1 cellular context compared by ENCODE assay signal in the genomic region with DNA sequence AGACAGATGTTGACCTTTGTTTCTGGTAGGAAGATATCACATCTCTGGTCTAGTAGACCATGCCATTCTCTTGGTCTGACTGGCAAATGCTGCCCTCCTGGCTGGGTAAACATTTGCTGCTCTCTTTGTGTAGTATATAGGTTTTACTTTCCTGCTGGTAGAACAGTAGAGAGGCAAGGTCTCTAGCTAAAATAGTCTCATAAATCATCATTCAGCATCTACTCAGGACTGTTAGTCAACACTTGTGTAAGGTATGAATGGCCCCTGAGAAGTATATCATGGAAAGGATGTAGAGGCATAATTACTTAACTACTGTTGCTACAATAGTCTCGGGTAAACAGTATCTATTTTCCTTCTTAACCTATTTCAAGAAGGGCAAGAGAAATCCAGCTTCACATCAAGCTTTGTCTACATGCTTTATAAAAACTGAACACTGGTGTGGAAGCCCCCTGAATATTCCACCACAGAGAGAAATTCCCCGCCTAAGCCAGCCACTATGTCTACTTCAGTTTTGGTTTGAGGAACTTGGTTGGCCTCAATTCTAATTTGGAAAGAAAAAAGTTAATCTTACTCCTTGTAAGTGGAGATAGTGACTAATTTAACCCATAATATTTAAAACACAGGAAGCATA.
A peak's percentile ranks its signal among the peaks of the same experiment; 100 is the strongest.
TF ChIP-seq lines count a peak whose summit lies in the region.

No MANE protein-coding gene starts in this region.

TF ChIP-seq in GM12878, 131 proteins besides CTCF, POLR2A, EP300 and RAD21 (continued from another document and continues in another):
- peak; percentile 37 for TF ChIP-seq CUX1 (IDR thresholded peaks at IDR 0.05; ENCODE audit: insufficient replicate concordance, low read depth, low read length)
- no peak for TF ChIP-seq STAT1 (conservative IDR thresholded peaks at IDR 0.05)
- no peak for TF ChIP-seq BRCA1 (IDR thresholded peaks at IDR 0.05; ENCODE audit: low read depth, low read length)
- TF ChIP-seq SREBF1 (IDR thresholded peaks at IDR 0.05; ENCODE audit: low read length): no peak
- no peak for TF ChIP-seq ZBTB40 (IDR thresholded peaks at IDR 0.05; ENCODE audit: borderline replicate concordance)
- TF ChIP-seq CHD2 (IDR thresholded peaks at IDR 0.05; ENCODE audit: borderline replicate concordance, low read depth, low read length): 0 out of 2 replicates have a peak, but pooled peaks have one; percentile 21
- TF ChIP-seq, protein P1, sequence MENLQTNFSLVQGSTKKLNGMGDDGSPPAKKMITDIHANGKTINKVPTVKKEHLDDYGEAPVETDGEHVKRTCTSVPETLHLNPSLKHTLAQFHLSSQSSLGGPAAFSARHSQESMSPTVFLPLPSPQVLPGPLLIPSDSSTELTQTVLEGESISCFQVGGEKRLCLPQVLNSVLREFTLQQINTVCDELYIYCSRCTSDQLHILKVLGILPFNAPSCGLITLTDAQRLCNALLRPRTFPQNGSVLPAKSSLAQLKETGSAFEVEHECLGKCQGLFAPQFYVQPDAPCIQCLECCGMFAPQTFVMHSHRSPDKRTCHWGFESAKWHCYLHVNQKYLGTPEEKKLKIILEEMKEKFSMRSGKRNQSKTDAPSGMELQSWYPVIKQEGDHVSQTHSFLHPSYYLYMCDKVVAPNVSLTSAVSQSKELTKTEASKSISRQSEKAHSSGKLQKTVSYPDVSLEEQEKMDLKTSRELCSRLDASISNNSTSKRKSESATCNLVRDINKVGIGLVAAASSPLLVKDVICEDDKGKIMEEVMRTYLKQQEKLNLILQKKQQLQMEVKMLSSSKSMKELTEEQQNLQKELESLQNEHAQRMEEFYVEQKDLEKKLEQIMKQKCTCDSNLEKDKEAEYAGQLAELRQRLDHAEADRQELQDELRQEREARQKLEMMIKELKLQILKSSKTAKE (IDR thresholded peaks at IDR 0.05; ENCODE audit: low read depth, poor library complexity, severe bottlenecking): peak; percentile 71
- no peak for TF ChIP-seq EZH2 (IDR thresholded peaks at IDR 0.05; ENCODE audit: borderline replicate concordance, control insufficient read depth, low read depth, low read length)
- peak; percentile 93; the same call in 1 of the 2 replicates for TF ChIP-seq FOXM1 (IDR thresholded peaks at IDR 0.05; ENCODE audit: low read depth, low read length)
- TF ChIP-seq RFX5 (IDR thresholded peaks at IDR 0.05; ENCODE audit: low read depth, low read length): no peak
- no peak for TF ChIP-seq LARP7 (IDR thresholded peaks at IDR 0.05)
- TF ChIP-seq MYC (IDR thresholded peaks at IDR 0.05; ENCODE audit: insufficient read depth, insufficient read length, insufficient replicate concordance, low read length, severe bottlenecking): no peak
- TF ChIP-seq, protein P2, sequence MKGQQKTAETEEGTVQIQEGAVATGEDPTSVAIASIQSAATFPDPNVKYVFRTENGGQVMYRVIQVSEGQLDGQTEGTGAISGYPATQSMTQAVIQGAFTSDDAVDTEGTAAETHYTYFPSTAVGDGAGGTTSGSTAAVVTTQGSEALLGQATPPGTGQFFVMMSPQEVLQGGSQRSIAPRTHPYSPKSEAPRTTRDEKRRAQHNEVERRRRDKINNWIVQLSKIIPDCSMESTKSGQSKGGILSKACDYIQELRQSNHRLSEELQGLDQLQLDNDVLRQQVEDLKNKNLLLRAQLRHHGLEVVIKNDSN (IDR thresholded peaks at IDR 0.05; ENCODE audit: borderline replicate concordance, extremely low read length, insufficient read depth, low read depth, low read length): no peak
- TF ChIP-seq MEF2A (IDR thresholded peaks at IDR 0.05; ENCODE audit: insufficient read depth, low read depth, low read length): peak; percentile 79; the same call in 1 of the 2 replicates
- no peak for TF ChIP-seq ZNF207 (IDR thresholded peaks at IDR 0.05; ENCODE audit: borderline replicate concordance)
- peak; percentile 55; the same call in 1 of the 2 replicates for TF ChIP-seq CBFB (IDR thresholded peaks at IDR 0.05; ENCODE audit: low read depth)
- TF ChIP-seq, protein P3, sequence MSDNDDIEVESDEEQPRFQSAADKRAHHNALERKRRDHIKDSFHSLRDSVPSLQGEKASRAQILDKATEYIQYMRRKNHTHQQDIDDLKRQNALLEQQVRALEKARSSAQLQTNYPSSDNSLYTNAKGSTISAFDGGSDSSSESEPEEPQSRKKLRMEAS (IDR thresholded peaks at IDR 0.05; ENCODE audit: low read depth, low read length): no peak
- peak; percentile 96 for TF ChIP-seq NFIC (IDR thresholded peaks at IDR 0.05; ENCODE audit: low read depth, low read length)
- TF ChIP-seq ASH2L (IDR thresholded peaks at IDR 0.05; ENCODE audit: borderline replicate concordance, low read depth): no peak
- TF ChIP-seq RCOR1 (conservative IDR thresholded peaks at IDR 0.05; ENCODE audit: low read depth, low read length): no peak
- TF ChIP-seq ZNF622 (IDR thresholded peaks at IDR 0.05): no peak
- TF ChIP-seq ZNF274 (IDR thresholded peaks at IDR 0.05; ENCODE audit: insufficient read depth, insufficient read length): no peak
- no peak; the same call in 1 of the 2 replicates for TF ChIP-seq SMC3 (IDR thresholded peaks at IDR 0.05; ENCODE audit: borderline replicate concordance, low read length)
- no peak for TF ChIP-seq FOS (IDR thresholded peaks at IDR 0.05; ENCODE audit: borderline replicate concordance, extremely low read depth, insufficient read length)
- no peak for TF ChIP-seq STAT3 (IDR thresholded peaks at IDR 0.05; ENCODE audit: low read depth, low read length)
- no peak for TF ChIP-seq ZNF384 (IDR thresholded peaks at IDR 0.05; ENCODE audit: borderline replicate concordance, low read depth, low read length)
- TF ChIP-seq JUNB (IDR thresholded peaks at IDR 0.05): peak; percentile 84
- no peak for TF ChIP-seq E2F4 (IDR thresholded peaks at IDR 0.05; ENCODE audit: low read depth, low read length)
- no peak for TF ChIP-seq CHD1 (IDR thresholded peaks at IDR 0.05; ENCODE audit: low read depth, low read length)
- TF ChIP-seq, protein P4, sequence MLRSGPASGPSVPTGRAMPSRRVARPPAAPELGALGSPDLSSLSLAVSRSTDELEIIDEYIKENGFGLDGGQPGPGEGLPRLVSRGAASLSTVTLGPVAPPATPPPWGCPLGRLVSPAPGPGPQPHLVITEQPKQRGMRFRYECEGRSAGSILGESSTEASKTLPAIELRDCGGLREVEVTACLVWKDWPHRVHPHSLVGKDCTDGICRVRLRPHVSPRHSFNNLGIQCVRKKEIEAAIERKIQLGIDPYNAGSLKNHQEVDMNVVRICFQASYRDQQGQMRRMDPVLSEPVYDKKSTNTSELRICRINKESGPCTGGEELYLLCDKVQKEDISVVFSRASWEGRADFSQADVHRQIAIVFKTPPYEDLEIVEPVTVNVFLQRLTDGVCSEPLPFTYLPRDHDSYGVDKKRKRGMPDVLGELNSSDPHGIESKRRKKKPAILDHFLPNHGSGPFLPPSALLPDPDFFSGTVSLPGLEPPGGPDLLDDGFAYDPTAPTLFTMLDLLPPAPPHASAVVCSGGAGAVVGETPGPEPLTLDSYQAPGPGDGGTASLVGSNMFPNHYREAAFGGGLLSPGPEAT (IDR thresholded peaks at IDR 0.05; ENCODE audit: low read depth): peak; percentile 91; the same call in 1 of the 2 replicates
- peak; percentile 48; the same call in 1 of the 2 replicates for TF ChIP-seq BMI1 (IDR thresholded peaks at IDR 0.05; ENCODE audit: borderline replicate concordance)
- 0 out of 2 replicates have a peak, but pooled peaks have one; percentile 23 for TF ChIP-seq ZSCAN29 (IDR thresholded peaks at IDR 0.05)
- TF ChIP-seq TAF1 (IDR thresholded peaks at IDR 0.05; ENCODE audit: borderline replicate concordance, low read depth, low read length): no peak
- TF ChIP-seq ATF7 (IDR thresholded peaks at IDR 0.05; ENCODE audit: low read depth): peak; percentile 22; the same call in 1 of the 2 replicates
- TF ChIP-seq GATAD2B (conservative IDR thresholded peaks at IDR 0.05; ENCODE audit: low read depth): peak; percentile 48; the same call in 1 of the 2 replicates
- no peak for TF ChIP-seq E2F8 (IDR thresholded peaks at IDR 0.05; ENCODE audit: low read depth, partially characterized antibody)
